In genomic region chr3:53725308-53725995, GRCh38 we compare ENCODE assay signal across 17 cellular contexts.
A peak's percentile ranks its signal among the peaks of the same experiment; 100 is the strongest.
DNase-seq lines count a peak whose midpoint lies in the region; ATAC-seq, FAIRE-seq and TF ChIP-seq lines count a peak whose summit lies in the region.
"Had no signal": no experiment of that assay in that cellular context is flagged by ENCODE, and none has a peak within 500 bp of the region (broad histone marks: within the 10 kb centered on the region; RNA-seq: fewer than 3 reads in every experiment).

No MANE protein-coding gene starts in this region.

- no peak for TF ChIP-seq CTCF in kidney (IDR thresholded peaks at IDR 0.05; ENCODE audit: borderline replicate concordance, extremely low read depth, insufficient read depth)

- peaks cover 0 to 2% of the 10 kb centered on the region in 2 donors for H3K4me1 ChIP-seq in kidney (ENCODE audit: control insufficient read depth in 1 of 2, insufficient read depth in 1 of 2, low read depth in 1 of 2, low read length in 2 of 2)
- H3K4me1 ChIP-seq: SJCRH30 had no signal

- no peak for TF ChIP-seq POLR2A in erythroblast (IDR thresholded peaks at IDR 0.05; ENCODE audit: low read length)

- no peaks in the 10 kb centered on the region for H3K9me3 Mint-ChIP-seq in activated CD4-positive, alpha-beta memory T cell treated with anti-CD3 and anti-CD28 coated beads, Interleukin-2, amount 10 ng/mL, durations not matched to agents 7 days and 5 days
- no peaks in the 10 kb centered on the region for H3K9me3 Mint-ChIP-seq in activated CD4-positive, alpha-beta memory T cell treated with anti-CD3 and anti-CD28 coated beads for 36 hours
- H3K9me3 Mint-ChIP-seq in T-helper 1 cell treated with Interleukin-12 subunit alpha and Interleukin-12 subunit beta and Interleukin-4 antibody, amounts not matched to agents 30 μg/mL and 1 μg/mL, for 36 hours: no peaks in the 10 kb centered on the region
- H3K9me3 Mint-ChIP-seq in stimulated activated naive B cell treated with anti-CD40 and anti-IgM and Interleukin-4, amounts not matched to agents 10 μg/mL and 1 μg/mL and 100 μg/mL, for 72 hours: no peaks in the 10 kb centered on the region
- H3K9me3 Mint-ChIP-seq: HFFc6 had no signal

- H3K27ac Mint-ChIP-seq in activated CD4-positive, alpha-beta memory T cell treated with anti-CD3 and anti-CD28 coated beads, Interleukin-2, amount 10 ng/mL, durations not matched to agents 7 days and 5 days: peak overlapping the region; percentile 88
- no peak overlapping the region for H3K27ac Mint-ChIP-seq in activated CD4-positive, alpha-beta memory T cell treated with anti-CD3 and anti-CD28 coated beads for 36 hours
- peak overlapping the region; percentile 43 for H3K27ac Mint-ChIP-seq in T-helper 1 cell treated with Interleukin-12 subunit alpha and Interleukin-12 subunit beta and Interleukin-4 antibody, amounts not matched to agents 30 μg/mL and 1 μg/mL, for 36 hours
- H3K27ac Mint-ChIP-seq in stimulated activated naive B cell treated with anti-CD40 and anti-IgM and Interleukin-4, amounts not matched to agents 10 μg/mL and 1 μg/mL and 100 μg/mL, for 72 hours: peak overlapping the region; percentile 75
- H3K27ac Mint-ChIP-seq: HFFc6 had no signal

- POLR2A ChIA-PET in activated CD4-positive, alpha-beta memory T cell treated with anti-CD3 and anti-CD28 coated beads, Interleukin-2, amount 10 ng/mL, durations not matched to agents 7 days and 5 days (lab: Charles Lee): interaction anchor here (0.8 to 3.1 kb wide), 10 partner anchors 12 to 166 kb away, joined by 3 to 10 read pairs (median 4); partner anchors contain the start of genes CHDH, IL17RB and SELENOK
- POLR2A ChIA-PET in activated CD4-positive, alpha-beta memory T cell treated with anti-CD3 and anti-CD28 coated beads for 36 hours (lab: Charles Lee): no interaction called here

- in situ Hi-C loops in ACHN (cut with HindIII; ENCODE audit: low pct_ligation_motif_present, low pct_unique_long_range_greater_than_20kb, low sequenced_read_pairs): no loop called here

- no peaks in the 10 kb centered on the region for H3K9me3 ChIP-seq in kidney (ENCODE audit: control insufficient read depth in 1 of 2, low read length in 2 of 2)
- H3K9me3 ChIP-seq: SJCRH30 had no signal

- no peaks in the 10 kb centered on the region for H3K36me3 ChIP-seq in kidney (ENCODE audit: control insufficient read depth in 1 of 2, insufficient read depth in 2 of 2, low read length in 2 of 2)
- H3K36me3 ChIP-seq: SJCRH30 had no signal

- no peak for FAIRE-seq in kidney (lab: Jason Lieb, UNC)
- FAIRE-seq: GM19239, HepG2 had no signal

- H3K36me3 Mint-ChIP-seq in activated CD4-positive, alpha-beta memory T cell treated with anti-CD3 and anti-CD28 coated beads, Interleukin-2, amount 10 ng/mL, durations not matched to agents 7 days and 5 days (ENCODE audit: low read depth): peaks cover 6% of the 10 kb centered on the region
- no peaks in the 10 kb centered on the region for H3K36me3 Mint-ChIP-seq in activated CD4-positive, alpha-beta memory T cell treated with anti-CD3 and anti-CD28 coated beads for 36 hours
- no peaks in the 10 kb centered on the region for H3K36me3 Mint-ChIP-seq in T-helper 1 cell treated with Interleukin-12 subunit alpha and Interleukin-12 subunit beta and Interleukin-4 antibody, amounts not matched to agents 30 μg/mL and 1 μg/mL, for 36 hours (ENCODE audit: low read depth)
- H3K36me3 Mint-ChIP-seq in stimulated activated naive B cell treated with anti-CD40 and anti-IgM and Interleukin-4, amounts not matched to agents 10 μg/mL and 1 μg/mL and 100 μg/mL, for 72 hours: no peaks in the 10 kb centered on the region

- DNase-seq in activated CD4-positive, alpha-beta memory T cell treated with anti-CD3 and anti-CD28 coated beads, Interleukin-2, amount 10 ng/mL, durations not matched to agents 7 days and 5 days: no peak
- no peak for DNase-seq in activated CD4-positive, alpha-beta memory T cell treated with anti-CD3 and anti-CD28 coated beads for 36 hours
- DNase-seq in erythroblast (lab: John Stamatoyannopoulos, UW) (peak; percentile 49 to 71), ACHN (no peak), mucosa of gallbladder (ENCODE audit: low spot score) (no peak), kidney (no peak)
- no peak for DNase-seq in stimulated activated naive B cell treated with anti-CD40 and anti-IgM and Interleukin-4, amounts not matched to agents 10 μg/mL and 1 μg/mL and 100 μg/mL, for 72 hours
- DNase-seq: COR-L47, DMS53, HFFc6, NCI-H1092, NCI-H1694 treated with DMSO at 0.1 percent for 48 hours, PC-9, SJCRH30 had no signal

- intact Hi-C loops in activated CD4-positive, alpha-beta memory T cell treated with anti-CD3 and anti-CD28 coated beads for 36 hours (cut with micrococcal nuclease): no loop called here
- intact Hi-C loops in kidney (cut with DNase I): no loop called here

- H3K4me1 Mint-ChIP-seq in activated CD4-positive, alpha-beta memory T cell treated with anti-CD3 and anti-CD28 coated beads, Interleukin-2, amount 10 ng/mL, durations not matched to agents 7 days and 5 days: peaks cover 65% of the 10 kb centered on the region
- H3K4me1 Mint-ChIP-seq in activated CD4-positive, alpha-beta memory T cell treated with anti-CD3 and anti-CD28 coated beads for 36 hours (ENCODE audit: low read depth): no peaks in the 10 kb centered on the region
- peaks cover 2% of the 10 kb centered on the region for H3K4me1 Mint-ChIP-seq in T-helper 1 cell treated with Interleukin-12 subunit alpha and Interleukin-12 subunit beta and Interleukin-4 antibody, amounts not matched to agents 30 μg/mL and 1 μg/mL, for 36 hours (ENCODE audit: low read depth)
- peaks cover 21 to 48% of the 10 kb centered on the region in 2 donors for H3K4me1 Mint-ChIP-seq in stimulated activated naive B cell treated with anti-CD40 and anti-IgM and Interleukin-4, amounts not matched to agents 10 μg/mL and 1 μg/mL and 100 μg/mL, for 72 hours

- no peak overlapping the region for H3K9ac ChIP-seq in kidney (ENCODE audit: low read length in 2 of 2)

- no peak overlapping the region for H3K27ac ChIP-seq in kidney (ENCODE audit: low read depth in 2 of 2, low read length in 2 of 2)
- H3K27ac ChIP-seq: PC-9, SJCRH30 had no signal

- no peak overlapping the region for H3K4me3 ChIP-seq in kidney (ENCODE audit: low read length in 2 of 2)
- H3K4me3 ChIP-seq: PC-9, SJCRH30 had no signal

- no peak overlapping the region for H3K4me3 Mint-ChIP-seq in activated CD4-positive, alpha-beta memory T cell treated with anti-CD3 and anti-CD28 coated beads, Interleukin-2, amount 10 ng/mL, durations not matched to agents 7 days and 5 days
- no peak overlapping the region for H3K4me3 Mint-ChIP-seq in activated CD4-positive, alpha-beta memory T cell treated with anti-CD3 and anti-CD28 coated beads for 36 hours
- H3K4me3 Mint-ChIP-seq in T-helper 1 cell treated with Interleukin-12 subunit alpha and Interleukin-12 subunit beta and Interleukin-4 antibody, amounts not matched to agents 30 μg/mL and 1 μg/mL, for 36 hours: no peak overlapping the region
- no peak overlapping the region for H3K4me3 Mint-ChIP-seq in stimulated activated naive B cell treated with anti-CD40 and anti-IgM and Interleukin-4, amounts not matched to agents 10 μg/mL and 1 μg/mL and 100 μg/mL, for 72 hours
- H3K4me3 Mint-ChIP-seq: HFFc6 had no signal

- no peak for ATAC-seq in stimulated activated naive B cell treated with anti-CD40 and anti-IgM and Interleukin-4, amounts not matched to agents 10 μg/mL and 1 μg/mL and 100 μg/mL, for 72 hours (replicated peaks)
- ATAC-seq: HepG2 had no signal

- peaks cover 37% of the 10 kb centered on the region for H3K27me3 Mint-ChIP-seq in activated CD4-positive, alpha-beta memory T cell treated with anti-CD3 and anti-CD28 coated beads, Interleukin-2, amount 10 ng/mL, durations not matched to agents 7 days and 5 days
- peaks cover 9% of the 10 kb centered on the region for H3K27me3 Mint-ChIP-seq in activated CD4-positive, alpha-beta memory T cell treated with anti-CD3 and anti-CD28 coated beads for 36 hours
- peaks cover 80% of the 10 kb centered on the region for H3K27me3 Mint-ChIP-seq in T-helper 1 cell treated with Interleukin-12 subunit alpha and Interleukin-12 subunit beta and Interleukin-4 antibody, amounts not matched to agents 30 μg/mL and 1 μg/mL, for 36 hours (ENCODE audit: low read depth)
- H3K27me3 Mint-ChIP-seq in stimulated activated naive B cell treated with anti-CD40 and anti-IgM and Interleukin-4, amounts not matched to agents 10 μg/mL and 1 μg/mL and 100 μg/mL, for 72 hours: peaks cover 34 to 37% of the 10 kb centered on the region in 2 donors

- CTCF ChIA-PET in activated CD4-positive, alpha-beta memory T cell treated with anti-CD3 and anti-CD28 coated beads, Interleukin-2, amount 10 ng/mL, durations not matched to agents 7 days and 5 days (lab: Charles Lee): interaction anchor here (1.2 to 3.2 kb wide), 6 partner anchors 14 to 120 kb away, joined by 4 to 31 read pairs (median 6); no protein-coding TSS in a partner anchor
- CTCF ChIA-PET in activated CD4-positive, alpha-beta memory T cell treated with anti-CD3 and anti-CD28 coated beads for 36 hours (lab: Charles Lee): no interaction called here

Comparison
In these comparisons a context has a peak if more than half of its experiments do, and no peak if none do; other contexts are left out.
1. DNase-seq: peak in erythroblast (2 of 2); none in activated CD4-positive, alpha-beta memory T cell treated with anti-CD3 and anti-CD28 coated beads, Interleukin-2, amount 10 ng/mL, durations not matched to agents 7 days and 5 days (single experiment), activated CD4-positive, alpha-beta memory T cell treated with anti-CD3 and anti-CD28 coated beads for 36 hours (single experiment), stimulated activated naive B cell treated with anti-CD40 and anti-IgM and Interleukin-4, amounts not matched to agents 10 μg/mL and 1 μg/mL and 100 μg/mL, for 72 hours (single experiment), ACHN (single experiment), mucosa of gallbladder (single experiment) and kidney (single experiment).